Comparison of ENCODE assay signal across 8 cellular contexts in genomic region chr2:231706731-231707624, GRCh38. TPM values are rescaled to one million over a fixed set of nuclear protein-coding genes. Genes with fewer than 3 reads are reported as not detected.
A peak's percentile ranks its signal among the peaks of the same experiment; 100 is the strongest.
DNase-seq lines count a peak whose midpoint lies in the region; ATAC-seq, FAIRE-seq and TF ChIP-seq lines count a peak whose summit lies in the region.

No MANE protein-coding gene starts in this region.

- H3K27ac Mint-ChIP-seq in immature natural killer cell = peak overlapping the region; percentile 99 to 100 (median 100)

- peak; percentile 89 for FAIRE-seq in bronchial epithelial cell (lab: Jason Lieb, UNC)

- peak overlapping the region; percentile 98 for H3K27ac ChIP-seq in AG04450 (ENCODE audit: low read depth, low read length)
- peak overlapping the region; percentile 100 for H3K27ac ChIP-seq in WERI-Rb-1

- peak; percentile 97 for DNase-seq in AG04450 (ENCODE audit: low read depth, low spot score)
- DNase-seq in NCI-H2171 treated with DMSO at 0.1 percent for 48 hours (lab: John Stamatoyannopoulos, UW) = peak; percentile 91
- DNase-seq in WERI-Rb-1 = peak; percentile 98
- peak; percentile 93 for DNase-seq in bronchial epithelial cell (ENCODE audit: low read depth)
- DNase-seq in immature natural killer cell = peak; percentile 97 to 98 (median 97)
- DNase-seq in smooth muscle cell of the brain vasculature (ENCODE audit: low read depth, low spot score) = peak; percentile 97

- H3K4me3 Mint-ChIP-seq in immature natural killer cell = peak overlapping the region; percentile 94 to 99 (median 97)

- TF ChIP-seq CTCF in AG04450 (IDR thresholded peaks at IDR 0.05; ENCODE audit: low read depth, low read length) (peak; percentile 91), WERI-Rb-1 (IDR thresholded peaks at IDR 0.05; ENCODE audit: low read depth, low read length) (peak; percentile 94), bronchial epithelial cell (IDR thresholded peaks at IDR 0.05; ENCODE audit: insufficient read depth, low read length, severe bottlenecking) (peak; percentile 98)

- POLR2A ChIA-PET in AG04450 (lab: Yijun Ruan, JAX) = interaction anchor here (0.7 to 3.5 kb wide), 7 partner anchors 20 to 93 kb away, joined by 3 to 35 read pairs (median 3); no protein-coding TSS in a partner anchor

- peaks cover 50 to 55% (median 51%) of the 10 kb centered on the region in 3 donors for H3K27me3 Mint-ChIP-seq in immature natural killer cell (ENCODE audit: low read depth in 3 of 3)

- H3K9me3 Mint-ChIP-seq in immature natural killer cell = peaks cover 0 to 2% (median 0%) of the 10 kb centered on the region in 6 donors

- H3K27me3 ChIP-seq in AG04450 (ENCODE audit: control insufficient read depth, insufficient read depth, low read length) = no peaks in the 10 kb centered on the region
- no peaks in the 10 kb centered on the region for H3K27me3 ChIP-seq in WERI-Rb-1 (ENCODE audit: insufficient read depth, low read depth, severe bottlenecking)
- no peaks in the 10 kb centered on the region for H3K27me3 ChIP-seq in bronchial epithelial cell (ENCODE audit: control insufficient read depth, insufficient read depth, low read length)

- ATAC-seq in GM18868 (IDR thresholded peaks at IDR 0.05; ENCODE audit: unreplicated experiment) = peak; percentile 43
- ATAC-seq in HG03108 (IDR thresholded peaks at IDR 0.05; ENCODE audit: unreplicated experiment) = peak; percentile 39

- CTCF ChIA-PET in AG04450 (lab: Charles Lee) = interaction anchor here (0.6 to 2.3 kb wide), 25 partner anchors 9 to 193 kb away, joined by 3 to 26 read pairs (median 4); no protein-coding TSS in a partner anchor

- H3K4me3 ChIP-seq in AG04450 (ENCODE audit: low read depth, low read length) (peak overlapping the region; percentile 77), WERI-Rb-1 (ENCODE audit: low read depth, low read length) (peak overlapping the region; percentile 74), bronchial epithelial cell (ENCODE audit: low read depth, low read length) (peak overlapping the region; percentile 44)

- peaks cover 14% of the 10 kb centered on the region for H3K9me3 ChIP-seq in AG04450 (ENCODE audit: control insufficient read depth, insufficient read depth, low read length)
- H3K9me3 ChIP-seq in WERI-Rb-1 (ENCODE audit: severe bottlenecking) = peaks cover 2% of the 10 kb centered on the region

- H3K4me1 Mint-ChIP-seq in immature natural killer cell = peaks cover 17 to 28% of the 10 kb centered on the region in 2 donors

- H3K36me3 ChIP-seq in WERI-Rb-1 (peaks cover 42% of the 10 kb centered on the region), bronchial epithelial cell (ENCODE audit: control insufficient read depth, insufficient read depth, low read length) (peaks cover 5% of the 10 kb centered on the region)

- H3K36me3 Mint-ChIP-seq in immature natural killer cell = peaks cover 5 to 11% (median 10%) of the 10 kb centered on the region in 3 donors

RNA-seq across cellular contexts. Expression of gene PTMA, which starts 1.3 kb away (rescaled TPM):
- polyA plus RNA-seq in AG04450 (2011; rRNA removed) (505 and 681 TPM in 2 replicates), immature natural killer cell (1,000 to 10,000 TPM in 2 of 3 donors, 100 to 1,000 TPM in 1; 953 to 2,361 (median 1,987) TPM)
- polyA minus RNA-seq in AG04450 (2011; rRNA and poly(A)+ RNA removed) = 227 and 297 TPM in 2 replicates
- total RNA-seq in bronchial epithelial cell = 348 and 388 TPM in 2 replicates

Comparison
In these comparisons a context has a peak if more than half of its experiments do, and no peak if none do; other contexts are left out.
1. Peak in every context shown above with its lines: DNase-seq, ATAC-seq, H3K4me3 ChIP-seq and H3K27ac ChIP-seq.